25 cellular contexts compared by ENCODE assay signal in the genomic region with DNA sequence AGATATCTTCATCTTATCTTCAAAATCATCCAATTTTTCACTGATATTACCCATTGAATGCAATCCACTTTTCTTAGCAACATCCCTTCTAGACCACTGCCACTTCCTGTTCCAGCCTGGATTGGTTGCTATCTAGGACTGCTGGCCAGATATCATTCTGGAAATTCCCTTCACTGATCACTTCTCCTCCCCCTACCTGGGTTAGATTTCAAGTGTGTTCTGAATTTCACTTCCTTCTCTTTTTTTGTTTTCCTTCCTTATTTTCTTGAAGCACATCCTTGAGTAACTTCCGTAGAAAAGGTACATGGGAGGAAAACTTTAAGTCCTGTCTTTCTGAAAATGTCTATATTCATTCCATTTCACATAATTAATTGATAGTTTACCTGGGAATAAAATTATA.
DNase-seq lines count a peak whose midpoint lies in the region; ATAC-seq, FAIRE-seq and TF ChIP-seq lines count a peak whose summit lies in the region.
"Had no signal": no experiment of that assay in that cellular context is flagged by ENCODE, and none has a peak within 500 bp of the region (broad histone marks: within the 10 kb centered on the region; RNA-seq: fewer than 3 reads in every experiment).

No MANE protein-coding gene starts in this region.

- no peak overlapping the region for H2AFZ ChIP-seq in GM12878 (ENCODE audit: control insufficient read depth, low read depth, low read length)
- no peak overlapping the region for H2AFZ ChIP-seq in Karpas-422 (ENCODE audit: low read length)

- intact Hi-C loops in GM12878 (cut with micrococcal nuclease; ENCODE audit: unreplicated experiment), result no loop called here

- peaks cover 26% of the 10 kb centered on the region; the same call in 2 of the 3 replicates for H3K9me3 ChIP-seq in GM12878 (replicated peaks; ENCODE audit: control insufficient read depth, insufficient read depth, low read length)
- peaks cover 11% of the 10 kb centered on the region for H3K9me3 ChIP-seq in Karpas-422 (ENCODE audit: low read length)

- DNase-seq in DMS53 (lab: John Stamatoyannopoulos, UW), result peak; percentile 34
- DNase-seq in DMS53 treated with DMSO at 0.1 percent for 48 hours (lab: John Stamatoyannopoulos, UW; ENCODE audit: unreplicated experiment), result no peak
- peak; percentile 61 for DNase-seq in MV-4-11 (lab: John Stamatoyannopoulos, UW)
- DNase-seq in GM12878 (ENCODE audit: low read depth, low spot score), result no peak
- DNase-seq in stimulated activated CD4-positive, alpha-beta T cell treated with anti-CD3 and anti-CD28 coated beads, Interleukin-4, amount 100 ng/mL, for 24 hours, result no peak
- no peak for DNase-seq in GM19239 (ENCODE audit: insufficient read length, low spot score)
- no peak for DNase-seq in Karpas-422
- DNase-seq: ACHN; Calu3; CD8-positive, alpha-beta memory T cell; DMS153; GDM1; H7; NCI-H1417; NCI-H1694 treated with DMSO at 0.1 percent for 48 hours; NCI-H2081 treated with DMSO at 0.1 percent for 48 hours; NCI-H2171 treated with DMSO at 0.1 percent for 48 hours; NCI-H446; NCI-H526; SJCRH30; T-cell had no signal

- H3K4me2 ChIP-seq in GM12878 (ENCODE audit: control insufficient read depth, insufficient read depth), result no peak overlapping the region
- no peak overlapping the region for H3K4me2 ChIP-seq in Karpas-422 (ENCODE audit: low read depth, low read length, poor library complexity, severe bottlenecking)
- H3K4me2 ChIP-seq: BLaER1 treated with 17β-estradiol and CSF1 and Interleukin-3, amounts not matched to agents 10 nM and 100 nM had no signal

- no peak for TF ChIP-seq EP300 in GM12878 (IDR thresholded peaks at IDR 0.05; ENCODE audit: borderline replicate concordance in 1 of 2, control insufficient read depth in 1 of 2, low read depth in 2 of 2, low read length in 2 of 2)

- H3K79me2 ChIP-seq in GM12878 (ENCODE audit: control insufficient read depth, insufficient read depth, low read length) (no peaks in the 10 kb centered on the region), Karpas-422 (ENCODE audit: low read length) (no peaks in the 10 kb centered on the region)

- no TSS peak for BruUV-seq in GM12878 (replicated peaks; lab: Mats Ljungman, UMichigan)

- no peak overlapping the region for H3K27ac ChIP-seq in GM12878 (ENCODE audit: control insufficient read depth, insufficient read depth)
- no peak overlapping the region for H3K27ac ChIP-seq in Karpas-422 (ENCODE audit: low read length)
- H3K27ac ChIP-seq: 22Rv1, SJCRH30 had no signal

- CTCF ChIA-PET in GM12878 (lab: Yijun Ruan, JAX), result no interaction called here

- no peak for TF ChIP-seq CTCF in GM12878 (IDR thresholded peaks at IDR 0.05 in 2 of 3, conservative IDR thresholded peaks at IDR 0.05 in 1 of 3; ENCODE audit: control insufficient read depth in 2 of 3, extremely low read depth in 1 of 3, insufficient read depth in 1 of 3, low read depth in 3 of 3, low read length in 3 of 3)

- POLR2A ChIA-PET in GM12878 (lab: Charles Lee), result no interaction called here

- H3K4me3 ChIP-seq in GM12878 (no peak overlapping the region), Karpas-422 (ENCODE audit: low read length) (no peak overlapping the region)
- H3K4me3 ChIP-seq: SJCRH30 had no signal

- RAD21 ChIA-PET in GM12878 (lab: Charles Lee; ENCODE audit: unreplicated experiment), result no interaction called here

- SMC1A ChIA-PET in GM12878 (lab: Charles Lee; ENCODE audit: uncharacterized antibody, unreplicated experiment), result interaction anchor here (1.0 kb wide), 1 partner anchor 13 kb away, joined by 4 read pairs; no protein-coding TSS in a partner anchor

- 0% methylated on average over 1 of the region's 1 CpG for WGBS in GM12878 (ENCODE audit: insufficient coverage, insufficient replicate concordance, low lambda C conversion rate, missing lambda C conversion rate)

- ATAC-seq in GM12878 (no peak), GM18502 (IDR thresholded peaks at IDR 0.05; ENCODE audit: poor library complexity, unreplicated experiment) (no peak)
- ATAC-seq: Panc1, T-cell had no signal

- no peaks in the 10 kb centered on the region for H4K20me1 ChIP-seq in GM12878 (ENCODE audit: control insufficient read depth, insufficient read depth)
- H4K20me1 ChIP-seq in Karpas-422 (ENCODE audit: insufficient read depth, low read depth, low read length), result no peaks in the 10 kb centered on the region
- H4K20me1 ChIP-seq: BLaER1 treated with 17β-estradiol and CSF1 and Interleukin-3, amounts not matched to agents 10 nM and 100 nM had no signal

- no peak for FAIRE-seq in GM12878 (lab: Jason Lieb, UNC)
- no peak for FAIRE-seq in GM19239 (lab: Jason Lieb, UNC)

- in situ Hi-C loops in GM12878 (cut with MboI), result no loop called here

- no peak for TF ChIP-seq POLR2A in GM12878 (IDR thresholded peaks at IDR 0.05; ENCODE audit: low read depth, low read length)

- H3K36me3 ChIP-seq in GM12878 (ENCODE audit: control insufficient read depth in 2 of 2, insufficient read depth in 2 of 2, low read length in 1 of 2), result no peaks in the 10 kb centered on the region
- H3K36me3 ChIP-seq in Karpas-422 (ENCODE audit: insufficient read depth, low read length), result no peaks in the 10 kb centered on the region
- H3K36me3 ChIP-seq: SJCRH30 had no signal

- TF ChIP-seq RAD21 in GM12878 (IDR thresholded peaks at IDR 0.05; ENCODE audit: insufficient read depth, low read depth, low read length), result no peak

- H3K9me2 ChIP-seq in Karpas-422 (replicated peaks; ENCODE audit: insufficient read depth, low read length), result no peaks in the 10 kb centered on the region

- no peak overlapping the region for H3K9ac ChIP-seq in GM12878 (ENCODE audit: control insufficient read depth, insufficient read depth, low read length)
- H3K9ac ChIP-seq in Karpas-422 (ENCODE audit: low read length), result no peak overlapping the region
- H3K9ac ChIP-seq: BLaER1 treated with 17β-estradiol and CSF1 and Interleukin-3, amounts not matched to agents 10 nM and 100 nM had no signal

- H3K4me1 ChIP-seq in GM12878 (ENCODE audit: control insufficient read depth, insufficient read depth, low read length) (peaks cover 5% of the 10 kb centered on the region), Karpas-422 (ENCODE audit: low read length) (no peaks in the 10 kb centered on the region)
- H3K4me1 ChIP-seq: SJCRH30 had no signal

- H3K27me3 ChIP-seq in GM12878 (replicated peaks in 1 of 2; ENCODE audit: control insufficient read depth in 2 of 2, insufficient read depth in 2 of 2, low read length in 1 of 2), result no peaks in the 10 kb centered on the region
- H3K27me3 ChIP-seq in Karpas-422 (ENCODE audit: low read length), result peaks cover 5% of the 10 kb centered on the region; the same call in 1 of the 2 replicates
- H3K27me3 ChIP-seq: BLaER1 treated with 17β-estradiol and CSF1 and Interleukin-3, amounts not matched to agents 10 nM and 100 nM; SJCRH30 had no signal

TF ChIP-seq in GM12878, 131 proteins besides CTCF, POLR2A, EP300 and RAD21:
- TF ChIP-seq SPI1 (IDR thresholded peaks at IDR 0.05; ENCODE audit: borderline replicate concordance, insufficient read depth, low read depth, low read length) (peak; percentile 27; the same call in 1 of the 2 replicates), SIN3A (IDR thresholded peaks at IDR 0.05; ENCODE audit: low read depth, low read length) (no peak), ETV6 (conservative IDR thresholded peaks at IDR 0.05 in 1 of 2, IDR thresholded peaks at IDR 0.05 in 1 of 2; ENCODE audit: borderline replicate concordance in 1 of 2, low read depth in 1 of 2) (no peak)

Comparison
In these comparisons a context has a peak if more than half of its experiments do, and no peak if none do; other contexts are left out.
1. DNase-seq: peak in DMS53 (single experiment) and MV-4-11 (single experiment); none in DMS53 treated with DMSO at 0.1 percent for 48 hours (single experiment), GM12878 (single experiment), stimulated activated CD4-positive, alpha-beta T cell treated with anti-CD3 and anti-CD28 coated beads, Interleukin-4, amount 100 ng/mL, for 24 hours (single experiment), GM19239 (single experiment) and Karpas-422 (single experiment).